In genomic region chr13:60134376-60134775, GRCh38 we compare ENCODE assay signal across 10 cellular contexts. TPM values are rescaled to one million over a fixed set of nuclear protein-coding genes. Genes with fewer than 3 reads are reported as not detected.
DNase-seq lines count a peak whose midpoint lies in the region; ATAC-seq and TF ChIP-seq lines count a peak whose summit lies in the region.
"Had no signal": no experiment of that assay in that cellular context is flagged by ENCODE, and none has a peak within 500 bp of the region (broad histone marks: within the 10 kb centered on the region; RNA-seq: fewer than 3 reads in every experiment).

No MANE protein-coding gene starts in this region.

- H4K12ac ChIP-seq in trophoblast cell (ENCODE audit: low read depth, low read length), result no peak overlapping the region

- no peak overlapping the region for H3K23ac ChIP-seq in trophoblast cell (ENCODE audit: low read length)

- H3K4me1 Mint-ChIP-seq in activated CD4-positive, alpha-beta memory T cell treated with anti-CD3 and anti-CD28 coated beads for 36 hours (ENCODE audit: low read depth), result peaks cover 12% of the 10 kb centered on the region
- peaks cover 15% of the 10 kb centered on the region for H3K4me1 Mint-ChIP-seq in activated CD4-positive, alpha-beta memory T cell treated with anti-CD3 and anti-CD28 coated beads, Interleukin-2, amount 10 ng/mL, durations not matched to agents 7 days and 5 days

- WGBS in trophoblast cell (ENCODE audit: extremely low coverage, insufficient coverage, insufficient read length), result no CpG with 5 or more reads among the region's 4 CpGs

- no peak overlapping the region for H2BK120ac ChIP-seq in trophoblast cell (ENCODE audit: insufficient read depth, low read length, poor library complexity)

- H3K27me3 ChIP-seq in brain microvascular endothelial cell (replicated peaks), result no peaks in the 10 kb centered on the region
- no peaks in the 10 kb centered on the region for H3K27me3 ChIP-seq in trophoblast cell (ENCODE audit: insufficient read depth, low read length)

- H3K27ac ChIP-seq in brain microvascular endothelial cell (no peak overlapping the region), trophoblast cell (ENCODE audit: low read depth, low read length) (no peak overlapping the region), coronary artery (no peak overlapping the region)

- H3K36me3 Mint-ChIP-seq in activated CD4-positive, alpha-beta memory T cell treated with anti-CD3 and anti-CD28 coated beads for 36 hours, result peaks cover 3% of the 10 kb centered on the region
- H3K36me3 Mint-ChIP-seq in activated CD4-positive, alpha-beta memory T cell treated with anti-CD3 and anti-CD28 coated beads, Interleukin-2, amount 10 ng/mL, durations not matched to agents 7 days and 5 days (ENCODE audit: low read depth), result peaks cover 21% of the 10 kb centered on the region

- H3K9me3 Mint-ChIP-seq in activated CD4-positive, alpha-beta memory T cell treated with anti-CD3 and anti-CD28 coated beads for 36 hours, result no peaks in the 10 kb centered on the region
- no peaks in the 10 kb centered on the region for H3K9me3 Mint-ChIP-seq in activated CD4-positive, alpha-beta memory T cell treated with anti-CD3 and anti-CD28 coated beads, Interleukin-2, amount 10 ng/mL, durations not matched to agents 7 days and 5 days

- no peak overlapping the region for H2AK5ac ChIP-seq in trophoblast cell (ENCODE audit: low read length)

- no peak overlapping the region for H3K27ac Mint-ChIP-seq in activated CD4-positive, alpha-beta memory T cell treated with anti-CD3 and anti-CD28 coated beads for 36 hours
- H3K27ac Mint-ChIP-seq in activated CD4-positive, alpha-beta memory T cell treated with anti-CD3 and anti-CD28 coated beads, Interleukin-2, amount 10 ng/mL, durations not matched to agents 7 days and 5 days, result no peak overlapping the region

- H3K4me3 Mint-ChIP-seq in activated CD4-positive, alpha-beta memory T cell treated with anti-CD3 and anti-CD28 coated beads for 36 hours, result no peak overlapping the region
- H3K4me3 Mint-ChIP-seq in activated CD4-positive, alpha-beta memory T cell treated with anti-CD3 and anti-CD28 coated beads, Interleukin-2, amount 10 ng/mL, durations not matched to agents 7 days and 5 days, result no peak overlapping the region

- in situ Hi-C loops in brain microvascular endothelial cell (cut with HindIII; ENCODE audit: low pct_ligation_motif_present, low sequenced_read_pairs), result no loop called here

- intact Hi-C loops in activated CD4-positive, alpha-beta memory T cell treated with anti-CD3 and anti-CD28 coated beads for 36 hours (cut with micrococcal nuclease), result no loop called here

- H4K91ac ChIP-seq in trophoblast cell (ENCODE audit: low read depth, low read length), result no peak overlapping the region

- H3K9me3 ChIP-seq in trophoblast cell (ENCODE audit: insufficient read depth, low read depth, low read length), result no peaks in the 10 kb centered on the region

- TF ChIP-seq CTCF in brain microvascular endothelial cell (IDR thresholded peaks at IDR 0.05; ENCODE audit: low read depth, low read length, missing control alignments) (peak; percentile 47), coronary artery (IDR thresholded peaks at IDR 0.05) (no peak)

- POLR2A ChIA-PET in activated CD4-positive, alpha-beta memory T cell treated with anti-CD3 and anti-CD28 coated beads for 36 hours (lab: Charles Lee), result interaction anchor here (0.8 kb wide), 1 partner anchor 27 kb away, joined by 4 read pairs; no protein-coding TSS in a partner anchor
- POLR2A ChIA-PET in activated CD4-positive, alpha-beta memory T cell treated with anti-CD3 and anti-CD28 coated beads, Interleukin-2, amount 10 ng/mL, durations not matched to agents 7 days and 5 days (lab: Charles Lee), result no interaction called here

- H2BK12ac ChIP-seq in trophoblast cell (ENCODE audit: low read length), result no peak overlapping the region

- H3K79me2 ChIP-seq in trophoblast cell (ENCODE audit: control insufficient read depth, insufficient read depth, low read length, poor library complexity), result no peaks in the 10 kb centered on the region

- H3K4me2 ChIP-seq in trophoblast cell (ENCODE audit: low read length), result no peak overlapping the region

- peak; percentile 48 for ATAC-seq in HG02759 (IDR thresholded peaks at IDR 0.05; ENCODE audit: unreplicated experiment)

- H3K14ac ChIP-seq in trophoblast cell (ENCODE audit: low read length), result no peak overlapping the region

- H3K27me3 Mint-ChIP-seq in activated CD4-positive, alpha-beta memory T cell treated with anti-CD3 and anti-CD28 coated beads for 36 hours, result no peaks in the 10 kb centered on the region
- no peaks in the 10 kb centered on the region for H3K27me3 Mint-ChIP-seq in activated CD4-positive, alpha-beta memory T cell treated with anti-CD3 and anti-CD28 coated beads, Interleukin-2, amount 10 ng/mL, durations not matched to agents 7 days and 5 days

- H3K18ac ChIP-seq in trophoblast cell (ENCODE audit: low read length), result peak overlapping the region; percentile 78

- H2BK5ac ChIP-seq in trophoblast cell (ENCODE audit: low read depth, low read length, poor library complexity), result no peak overlapping the region

- no peaks in the 10 kb centered on the region for H3K4me1 ChIP-seq in trophoblast cell (ENCODE audit: control insufficient read depth in 1 of 2, insufficient read depth in 2 of 2, low read length in 2 of 2)

- H4K8ac ChIP-seq in trophoblast cell (ENCODE audit: low read depth, low read length), result no peak overlapping the region

- CTCF ChIA-PET in activated CD4-positive, alpha-beta memory T cell treated with anti-CD3 and anti-CD28 coated beads for 36 hours (lab: Charles Lee), result no interaction called here
- CTCF ChIA-PET in activated CD4-positive, alpha-beta memory T cell treated with anti-CD3 and anti-CD28 coated beads, Interleukin-2, amount 10 ng/mL, durations not matched to agents 7 days and 5 days (lab: Charles Lee), result no interaction called here

- no peak overlapping the region for H2AFZ ChIP-seq in trophoblast cell (ENCODE audit: insufficient read depth, low read length, poor library complexity)

- no peaks in the 10 kb centered on the region for H3K79me1 ChIP-seq in trophoblast cell (ENCODE audit: low read length)

- H3K4ac ChIP-seq in trophoblast cell (ENCODE audit: low read depth, low read length), result no peak overlapping the region

- H3K9ac ChIP-seq in trophoblast cell (ENCODE audit: low read length), result no peak overlapping the region

- H3K36me3 ChIP-seq in brain microvascular endothelial cell (replicated peaks), result no peaks in the 10 kb centered on the region
- H3K36me3 ChIP-seq in trophoblast cell (ENCODE audit: control insufficient read depth in 1 of 2, insufficient read depth in 2 of 2, low read length in 2 of 2), result peaks cover 0 to 3% of the 10 kb centered on the region in 2 experiments

- H3K4me3 ChIP-seq in brain microvascular endothelial cell (ENCODE audit: low read depth, low read length) (no peak overlapping the region), trophoblast cell (ENCODE audit: low read depth, low read length) (no peak overlapping the region), coronary artery (no peak overlapping the region)

- peak; percentile 17 for DNase-seq in activated CD4-positive, alpha-beta memory T cell treated with anti-CD3 and anti-CD28 coated beads for 36 hours
- no peak for DNase-seq in activated CD4-positive, alpha-beta memory T cell treated with anti-CD3 and anti-CD28 coated beads, Interleukin-2, amount 10 ng/mL, durations not matched to agents 7 days and 5 days
- DNase-seq in brain microvascular endothelial cell (no peak), trophoblast cell (no peak), NCI-H2081 treated with DMSO at 0.1 percent for 48 hours (lab: John Stamatoyannopoulos, UW) (no peak), nucleus accumbens (lab: John Stamatoyannopoulos, UW) (no peak), coronary artery (ENCODE audit: low spot score) (no peak)
- DNase-seq: activated CD4-positive, alpha-beta T cell treated with anti-CD3 and anti-CD28 coated beads for 4 hours; stimulated activated CD4-positive, alpha-beta T cell treated with anti-CD3 and anti-CD28 coated beads, Interleukin-4, amount 100 ng/mL, for 4 hours had no signal

RNA-seq across cellular contexts. Expression of gene DIAPH3, which starts 29.4 kb away (rescaled TPM):
- total RNA-seq in activated CD4-positive, alpha-beta memory T cell treated with anti-CD3 and anti-CD28 coated beads for 36 hours, result 10 to 100 TPM; 31.3 to 31.9 TPM
- total RNA-seq in activated CD4-positive, alpha-beta memory T cell treated with anti-CD3 and anti-CD28 coated beads, Interleukin-2, amount 10 ng/mL, durations not matched to agents 7 days and 5 days, result 10 to 100 TPM; 21.7 to 23.2 TPM
- polyA plus RNA-seq in trophoblast cell (2013), result 19.2 and 19.5 TPM in 2 replicates
